ENCODE assay signal across 11 cellular contexts in genomic region chrX:70422886-70423336, GRCh38. TPM values are rescaled to one million over a fixed set of nuclear protein-coding genes. Genes with fewer than 3 reads are reported as not detected.
DNase-seq lines count a peak whose midpoint lies in the region; ATAC-seq and TF ChIP-seq lines count a peak whose summit lies in the region.
"Had no signal": no experiment of that assay in that cellular context is flagged by ENCODE, and none has a peak within 500 bp of the region (broad histone marks: within the 10 kb centered on the region; RNA-seq: fewer than 3 reads in every experiment).

Gene GDPD2 (plus strand): TSS chrX:70423314. CDS start chrX:70424985, 1,671 bp downstream.

- H2AFZ ChIP-seq in osteoblast (ENCODE audit: low read length): no peak within 1 kb of the TSS

- no peaks in the 10 kb centered on the region for H3K36me3 Mint-ChIP-seq in activated CD8-positive, alpha-beta T cell treated with anti-CD3 and anti-CD28 coated beads for 36 hours (ENCODE audit: low read depth)
- H3K36me3 Mint-ChIP-seq in activated CD8-positive, alpha-beta T cell treated with anti-CD3 and anti-CD28 coated beads, Interleukin-2, amount 10 ng/mL, durations not matched to agents 7 days and 5 days (ENCODE audit: low read depth): peaks cover 9% of the 10 kb centered on the region

- no peaks in the 10 kb centered on the region for H3K4me1 Mint-ChIP-seq in activated CD8-positive, alpha-beta T cell treated with anti-CD3 and anti-CD28 coated beads for 36 hours (ENCODE audit: low read depth)
- H3K4me1 Mint-ChIP-seq in activated CD8-positive, alpha-beta T cell treated with anti-CD3 and anti-CD28 coated beads, Interleukin-2, amount 10 ng/mL, durations not matched to agents 7 days and 5 days (ENCODE audit: low read depth): no peaks in the 10 kb centered on the region

- H3K27ac Mint-ChIP-seq in activated CD8-positive, alpha-beta T cell treated with anti-CD3 and anti-CD28 coated beads for 36 hours: no peak within 1 kb of the TSS
- H3K27ac Mint-ChIP-seq in activated CD8-positive, alpha-beta T cell treated with anti-CD3 and anti-CD28 coated beads, Interleukin-2, amount 10 ng/mL, durations not matched to agents 7 days and 5 days: no peak within 1 kb of the TSS
- H3K27ac Mint-ChIP-seq: CD4-positive, alpha-beta T cell had no signal

- no peaks in the 10 kb centered on the region for H3K36me3 ChIP-seq in thoracic aorta
- H3K36me3 ChIP-seq in osteoblast (ENCODE audit: insufficient read depth, low read length): no peaks in the 10 kb centered on the region

- H3K27ac ChIP-seq in thoracic aorta (no peak within 1 kb of the TSS), osteoblast (ENCODE audit: low read depth, low read length) (no peak within 1 kb of the TSS)
- H3K27ac ChIP-seq: epithelial cell of prostate, KMS-11 had no signal

- intact Hi-C loops in activated CD8-positive, alpha-beta T cell treated with anti-CD3 and anti-CD28 coated beads for 36 hours (cut with micrococcal nuclease): no loop called here
- intact Hi-C loops in left ventricle myocardium superior (cut with micrococcal nuclease): no loop called here

- H3K4me2 ChIP-seq in osteoblast (ENCODE audit: insufficient read depth, low read length): no peak within 1 kb of the TSS
- H3K4me2 ChIP-seq: KMS-11 had no signal

- H3K4me1 ChIP-seq in thoracic aorta (ENCODE audit: control insufficient read depth in 1 of 2, low read depth in 2 of 2) (no peaks in the 10 kb centered on the region), osteoblast (ENCODE audit: insufficient read depth, low read length) (no peaks in the 10 kb centered on the region)

- no peak for TF ChIP-seq CTCF in activated CD8-positive, alpha-beta T cell treated with anti-CD3 and anti-CD28 coated beads for 36 hours (IDR thresholded peaks at IDR 0.05)
- TF ChIP-seq CTCF in thoracic aorta (IDR thresholded peaks at IDR 0.05) (peak; percentile 14), osteoblast (IDR thresholded peaks at IDR 0.05; ENCODE audit: extremely low read depth, low read depth, low read length) (no peak)

- DNase-seq in activated CD8-positive, alpha-beta T cell treated with anti-CD3 and anti-CD28 coated beads for 36 hours: peak; percentile 6
- DNase-seq in activated CD8-positive, alpha-beta T cell treated with anti-CD3 and anti-CD28 coated beads, Interleukin-2, amount 10 ng/mL, durations not matched to agents 7 days and 5 days: no peak
- DNase-seq in RPMI8226: peak; percentile 64
- DNase-seq in left ventricle myocardium superior: no peak
- no peak for DNase-seq in thoracic aorta (ENCODE audit: low spot score)
- no peak for DNase-seq in stimulated activated CD4-positive, alpha-beta T cell treated with anti-CD3 and anti-CD28 coated beads, Interleukin-4, amount 100 ng/mL, for 1 hour
- DNase-seq in osteoblast (ENCODE audit: insufficient read length, low spot score, missing footprints): no peak
- DNase-seq: CD4-positive, alpha-beta T cell had no signal

- H3K9me3 Mint-ChIP-seq in activated CD8-positive, alpha-beta T cell treated with anti-CD3 and anti-CD28 coated beads for 36 hours: no peaks in the 10 kb centered on the region
- H3K9me3 Mint-ChIP-seq in activated CD8-positive, alpha-beta T cell treated with anti-CD3 and anti-CD28 coated beads, Interleukin-2, amount 10 ng/mL, durations not matched to agents 7 days and 5 days (ENCODE audit: insufficient read depth): no peaks in the 10 kb centered on the region
- H3K9me3 Mint-ChIP-seq: CD4-positive, alpha-beta T cell had no signal

- no peak within 1 kb of the TSS for H3K4me3 ChIP-seq in thoracic aorta
- H3K4me3 ChIP-seq in osteoblast (ENCODE audit: insufficient read depth, low read length): no peak within 1 kb of the TSS

- H4K20me1 ChIP-seq in osteoblast (ENCODE audit: insufficient read depth, low read length): no peaks in the 10 kb centered on the region

- POLR2A ChIA-PET in activated CD8-positive, alpha-beta T cell treated with anti-CD3 and anti-CD28 coated beads for 36 hours (lab: Charles Lee): no interaction called here
- POLR2A ChIA-PET in activated CD8-positive, alpha-beta T cell treated with anti-CD3 and anti-CD28 coated beads, Interleukin-2, amount 10 ng/mL, durations not matched to agents 7 days and 5 days (lab: Charles Lee): interaction anchor here (0.7 to 1.1 kb wide), 3 partner anchors 10 to 33 kb away, joined by 3 read pairs; no protein-coding TSS in a partner anchor

- CTCF ChIA-PET in activated CD8-positive, alpha-beta T cell treated with anti-CD3 and anti-CD28 coated beads for 36 hours (lab: Charles Lee): interaction anchor here (0.6 to 1.5 kb wide), 2 partner anchors 10 to 19 kb away, joined by 3 to 4 read pairs; no protein-coding TSS in a partner anchor
- CTCF ChIA-PET in activated CD8-positive, alpha-beta T cell treated with anti-CD3 and anti-CD28 coated beads, Interleukin-2, amount 10 ng/mL, durations not matched to agents 7 days and 5 days (lab: Charles Lee): interaction anchor here (0.8 to 2.5 kb wide), 2 partner anchors 8 to 10 kb away, joined by 6 to 9 read pairs; no protein-coding TSS in a partner anchor

- H3K4me3 Mint-ChIP-seq in activated CD8-positive, alpha-beta T cell treated with anti-CD3 and anti-CD28 coated beads for 36 hours: no peak within 1 kb of the TSS
- H3K4me3 Mint-ChIP-seq in activated CD8-positive, alpha-beta T cell treated with anti-CD3 and anti-CD28 coated beads, Interleukin-2, amount 10 ng/mL, durations not matched to agents 7 days and 5 days: no peak within 1 kb of the TSS
- H3K4me3 Mint-ChIP-seq: CD4-positive, alpha-beta T cell had no signal

- H3K27me3 ChIP-seq in thoracic aorta (replicated peaks; ENCODE audit: insufficient read depth) (no peaks in the 10 kb centered on the region), osteoblast (ENCODE audit: insufficient read depth, low read length) (peaks cover 5% of the 10 kb centered on the region)

- H3K79me2 ChIP-seq in osteoblast (ENCODE audit: insufficient read depth, low read length): no peaks in the 10 kb centered on the region

- H3K27me3 Mint-ChIP-seq in activated CD8-positive, alpha-beta T cell treated with anti-CD3 and anti-CD28 coated beads for 36 hours: peaks cover 1% of the 10 kb centered on the region
- no peaks in the 10 kb centered on the region for H3K27me3 Mint-ChIP-seq in activated CD8-positive, alpha-beta T cell treated with anti-CD3 and anti-CD28 coated beads, Interleukin-2, amount 10 ng/mL, durations not matched to agents 7 days and 5 days (ENCODE audit: low read depth)
- H3K27me3 Mint-ChIP-seq: CD4-positive, alpha-beta T cell had no signal

- H3K9me3 ChIP-seq in thoracic aorta: no peaks in the 10 kb centered on the region
- no peaks in the 10 kb centered on the region for H3K9me3 ChIP-seq in osteoblast (ENCODE audit: low read depth, low read length)

- ATAC-seq in activated CD8-positive, alpha-beta T cell treated with anti-CD3 and anti-CD28 coated beads for 36 hours: no peak
- no peak for ATAC-seq in activated CD8-positive, alpha-beta T cell treated with anti-CD3 and anti-CD28 coated beads, Interleukin-2, amount 10 ng/mL, durations not matched to agents 7 days and 5 days
- ATAC-seq in left ventricle myocardium superior (peak; percentile 83), thoracic aorta (ENCODE audit: insufficient number of reproducible peaks, low FRiP score, low read depth) (no peak), GM19455 (IDR thresholded peaks at IDR 0.05; ENCODE audit: unreplicated experiment) (no peak)

RNA-seq across cellular contexts. Expression of gene GDPD2, which starts in this region (rescaled TPM):
- not detected for total RNA-seq in activated CD8-positive, alpha-beta T cell treated with anti-CD3 and anti-CD28 coated beads for 36 hours
- total RNA-seq in activated CD8-positive, alpha-beta T cell treated with anti-CD3 and anti-CD28 coated beads, Interleukin-2, amount 10 ng/mL, durations not matched to agents 7 days and 5 days: under 1 TPM; 0.34 to 0.63 TPM
- not detected for total RNA-seq in left ventricle myocardium superior
- not detected for total RNA-seq in thoracic aorta
- not detected in 2 replicates for total RNA-seq in osteoblast
- total RNA-seq: CD4-positive, alpha-beta T cell had no signal

Comparison
In these comparisons a context has a peak if more than half of its experiments do, and no peak if none do; other contexts are left out.
1. Peak in DNase-seq in activated CD8-positive, alpha-beta T cell treated with anti-CD3 and anti-CD28 coated beads for 36 hours; RNA of the gene not detected or under 1 TPM.
2. Peak in ATAC-seq in left ventricle myocardium superior; RNA of the gene not detected or under 1 TPM.